10 cellular contexts compared by ENCODE assay signal in the genomic region with DNA sequence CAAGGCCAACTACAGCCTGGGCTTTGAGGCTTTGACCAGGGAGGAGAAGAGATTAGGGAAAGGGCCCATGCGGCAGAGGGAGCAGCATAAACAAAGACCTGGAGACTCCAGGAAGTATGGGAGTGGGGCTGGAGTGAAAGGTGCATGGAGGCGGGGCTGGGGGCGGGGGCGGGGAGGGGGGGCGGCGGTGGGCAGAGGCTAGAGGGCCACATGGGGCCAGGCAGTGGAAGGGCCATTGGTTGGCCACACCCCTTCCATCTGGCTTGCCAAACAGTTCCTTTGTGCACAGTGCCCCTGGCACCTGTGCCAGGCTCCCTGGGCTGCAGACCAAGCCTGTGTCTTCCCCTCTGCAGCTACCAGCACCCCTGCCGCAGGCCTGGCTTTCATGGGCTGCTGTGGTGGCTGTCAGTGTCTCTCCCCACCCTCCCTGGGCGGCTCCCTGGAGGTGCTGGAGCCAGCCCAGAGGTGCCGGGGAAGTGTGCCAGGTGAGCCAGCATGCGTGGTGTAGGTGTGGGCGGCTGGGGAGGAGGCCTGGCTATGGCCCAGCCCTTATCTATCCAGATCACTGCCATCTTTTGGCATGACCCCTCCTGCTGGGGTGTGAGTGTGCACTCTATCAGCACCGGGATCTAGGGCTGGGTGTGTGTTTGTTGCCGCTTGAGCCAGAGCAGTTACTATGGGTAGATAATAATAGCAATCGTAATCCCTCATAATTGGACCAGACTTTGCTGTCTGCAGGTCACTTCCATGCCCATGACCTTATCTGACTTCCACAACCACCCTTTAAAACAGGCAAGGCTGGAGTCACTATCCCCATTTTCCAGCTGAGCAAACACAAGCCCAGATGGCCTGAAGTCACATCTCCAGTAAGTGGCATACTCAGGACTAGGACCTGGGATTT. TPM values are rescaled to one million over a fixed set of nuclear protein-coding genes. Genes with fewer than 3 reads are reported as not detected.
DNase-seq lines count a peak whose midpoint lies in the region; ATAC-seq lines count a peak whose summit lies in the region.
"Had no signal": no experiment of that assay in that cellular context is flagged by ENCODE, and none has a peak within 500 bp of the region (broad histone marks: within the 10 kb centered on the region; RNA-seq: fewer than 3 reads in every experiment).

No MANE protein-coding gene starts in this region.

- no peak for ATAC-seq in activated T-cell treated with anti-CD3 and anti-CD28 coated beads, Interleukin-2, amount 50 U/mL, for 72 hours (replicated peaks in 1 of 2)
- no peak for ATAC-seq in activated T-cell treated with anti-CD3 and anti-CD28 coated beads, Interleukin-2, amount 50 U/mL, for 4 hours
- peak; percentile 5 to 48 for ATAC-seq in right cardiac atrium
- ATAC-seq in aorta (ENCODE audit: low FRiP score), result peak; percentile 4
- no peak for ATAC-seq in GM19397 (IDR thresholded peaks at IDR 0.05; ENCODE audit: unreplicated experiment)
- ATAC-seq in HG02571 (IDR thresholded peaks at IDR 0.05; ENCODE audit: unreplicated experiment), result no peak

- intact Hi-C loops in right cardiac atrium (cut with DNase I), result no loop called here
- intact Hi-C loops in aorta (cut with DNase I), result no loop called here

- 40% methylated on average over 14 of the region's 14 CpGs for WGBS in right cardiac atrium
- WGBS in aorta, 2 donors, result 20 to 23% methylated on average over 10 to 14 of the region's 14 CpGs

- H3K27me3 ChIP-seq in right cardiac atrium (ENCODE audit: control insufficient read depth, insufficient read depth), result no peaks in the 10 kb centered on the region
- H3K27me3 ChIP-seq in aorta (ENCODE audit: control insufficient read depth in 1 of 2, insufficient read depth in 2 of 2, low read length in 1 of 2), result no peaks in the 10 kb centered on the region

- H3K9me3 ChIP-seq in right cardiac atrium (ENCODE audit: control insufficient read depth, low read length), result no peaks in the 10 kb centered on the region
- H3K9me3 ChIP-seq in aorta (ENCODE audit: control insufficient read depth, low read length), result no peaks in the 10 kb centered on the region

- peaks cover 0 to 16% of the 10 kb centered on the region in 2 donors for H3K36me3 Mint-ChIP-seq in activated T-cell treated with anti-CD3 and anti-CD28 coated beads, Interleukin-2, amount 50 U/mL, for 72 hours (ENCODE audit: insufficient read depth in 2 of 2)
- peaks cover 10% of the 10 kb centered on the region for H3K36me3 Mint-ChIP-seq in activated T-cell treated with anti-CD3 and anti-CD28 coated beads, Interleukin-2, amount 50 U/mL, for 4 hours (ENCODE audit: insufficient read depth)

- H3K36me3 ChIP-seq in aorta (ENCODE audit: control insufficient read depth in 1 of 2, insufficient read depth in 2 of 2, low read length in 1 of 2), result no peaks in the 10 kb centered on the region

- H3K4me1 Mint-ChIP-seq in activated T-cell treated with anti-CD3 and anti-CD28 coated beads, Interleukin-2, amount 50 U/mL, for 72 hours (ENCODE audit: low read depth), result peaks cover 90% of the 10 kb centered on the region
- peaks cover 82% of the 10 kb centered on the region for H3K4me1 Mint-ChIP-seq in activated T-cell treated with anti-CD3 and anti-CD28 coated beads, Interleukin-2, amount 50 U/mL, for 4 hours (ENCODE audit: low read depth)

- H3K4me3 Mint-ChIP-seq in activated T-cell treated with anti-CD3 and anti-CD28 coated beads, Interleukin-2, amount 50 U/mL, for 72 hours, result peak overlapping the region; percentile 39 to 88
- H3K4me3 Mint-ChIP-seq in activated T-cell treated with anti-CD3 and anti-CD28 coated beads, Interleukin-2, amount 50 U/mL, for 4 hours, result no peak overlapping the region
- H3K4me3 Mint-ChIP-seq: activated B cell treated with CpG ODN at 0.5 μM for 24 hours, HFFc6 had no signal

- H3K27ac ChIP-seq in right cardiac atrium (ENCODE audit: low read length), result peak overlapping the region; percentile 18
- H3K27ac ChIP-seq in aorta (ENCODE audit: low read depth in 1 of 2, low read length in 2 of 2), result no peak overlapping the region

- H3K27ac Mint-ChIP-seq in activated T-cell treated with anti-CD3 and anti-CD28 coated beads, Interleukin-2, amount 50 U/mL, for 72 hours, result peak overlapping the region; percentile 55
- H3K27ac Mint-ChIP-seq: activated B cell treated with CpG ODN at 0.5 μM for 24 hours, HFFc6 had no signal

- DNase-seq in activated T-cell treated with anti-CD3 and anti-CD28 coated beads, Interleukin-2, amount 50 U/mL, for 72 hours, result no peak
- no peak for DNase-seq in activated T-cell treated with anti-CD3 and anti-CD28 coated beads, Interleukin-2, amount 50 U/mL, for 4 hours
- DNase-seq in SK-N-DZ (ENCODE audit: low spot score), result peak; percentile 13
- peak in 2 of 3 donors; percentile 75 to 77 for DNase-seq in right cardiac atrium
- DNase-seq in aorta, result no peak
- DNase-seq in stimulated activated CD4-positive, alpha-beta T cell treated with anti-CD3 and anti-CD28 coated beads, Interleukin-15, amount 100 ng/mL, for 24 hours, result no peak
- DNase-seq: activated B cell treated with CpG ODN at 0.5 μM for 24 hours, HFFc6 had no signal

- H3K9me3 Mint-ChIP-seq in activated T-cell treated with anti-CD3 and anti-CD28 coated beads, Interleukin-2, amount 50 U/mL, for 72 hours, result no peaks in the 10 kb centered on the region
- H3K9me3 Mint-ChIP-seq in activated T-cell treated with anti-CD3 and anti-CD28 coated beads, Interleukin-2, amount 50 U/mL, for 4 hours, result no peaks in the 10 kb centered on the region
- H3K9me3 Mint-ChIP-seq: activated B cell treated with CpG ODN at 0.5 μM for 24 hours, HFFc6 had no signal

- H3K27me3 Mint-ChIP-seq in activated T-cell treated with anti-CD3 and anti-CD28 coated beads, Interleukin-2, amount 50 U/mL, for 72 hours (ENCODE audit: low read depth), result no peaks in the 10 kb centered on the region
- no peaks in the 10 kb centered on the region for H3K27me3 Mint-ChIP-seq in activated T-cell treated with anti-CD3 and anti-CD28 coated beads, Interleukin-2, amount 50 U/mL, for 4 hours (ENCODE audit: low read depth)
- H3K27me3 Mint-ChIP-seq: activated B cell treated with CpG ODN at 0.5 μM for 24 hours had no signal

- peaks cover 21% of the 10 kb centered on the region for H3K4me1 ChIP-seq in right cardiac atrium (ENCODE audit: control insufficient read depth, insufficient read depth, low read length)
- peaks cover 0 to 5% of the 10 kb centered on the region in 2 donors for H3K4me1 ChIP-seq in aorta (ENCODE audit: control insufficient read depth in 1 of 2, insufficient read depth in 2 of 2, low read length in 2 of 2)

- H3K4me3 ChIP-seq in right cardiac atrium (ENCODE audit: low read length) (no peak overlapping the region), aorta (ENCODE audit: low read length in 2 of 2) (no peak overlapping the region)

RNA-seq across cellular contexts. Expression of gene DNMT3A, which starts 30.5 kb away (rescaled TPM):
- total RNA-seq in activated T-cell treated with anti-CD3 and anti-CD28 coated beads, Interleukin-2, amount 50 U/mL, for 72 hours, result 100 to 1,000 TPM in 1 of 2 donors, 10 to 100 TPM in 1; 90.2 to 108 TPM
- total RNA-seq in activated T-cell treated with anti-CD3 and anti-CD28 coated beads, Interleukin-2, amount 50 U/mL, for 4 hours, result 100 to 1,000 TPM in 2 of 3 donors, 10 to 100 TPM in 1; 89.2 to 106 (median 103) TPM
- polyA plus RNA-seq in SK-N-DZ (2014; cell fraction: cytosol; rRNA removed), result 14.4 and 17.3 TPM in 2 replicates
- polyA plus RNA-seq in SK-N-DZ (2014; cell fraction: nucleus; rRNA removed), result 33.4 and 46.5 TPM in 2 replicates
- 10 to 100 TPM; 20.0 to 22.9 (median 21.1) TPM for total RNA-seq in right cardiac atrium
- 9.9 TPM for polyA plus RNA-seq in right cardiac atrium
- total RNA-seq in aorta, result 10 to 100 TPM; 32.5 to 48.2 TPM
- 10 to 100 TPM in 1 of 2 donors, 1 to 10 TPM in 1; 9.4 to 11.6 TPM for polyA plus RNA-seq in aorta

Comparison
In these comparisons a context has a peak if more than half of its experiments do, and no peak if none do; other contexts are left out.
1. ATAC-seq: peak in right cardiac atrium (2 of 2) and aorta (single experiment); none in activated T-cell treated with anti-CD3 and anti-CD28 coated beads, Interleukin-2, amount 50 U/mL, for 72 hours (0 of 2), activated T-cell treated with anti-CD3 and anti-CD28 coated beads, Interleukin-2, amount 50 U/mL, for 4 hours (0 of 2), GM19397 (single experiment) and HG02571 (single experiment).
2. DNase-seq: peak in SK-N-DZ (single experiment) and right cardiac atrium (2 of 3); none in activated T-cell treated with anti-CD3 and anti-CD28 coated beads, Interleukin-2, amount 50 U/mL, for 72 hours (0 of 2), activated T-cell treated with anti-CD3 and anti-CD28 coated beads, Interleukin-2, amount 50 U/mL, for 4 hours (single experiment), aorta (0 of 2) and stimulated activated CD4-positive, alpha-beta T cell treated with anti-CD3 and anti-CD28 coated beads, Interleukin-15, amount 100 ng/mL, for 24 hours (single experiment).